15 cellular contexts compared by ENCODE assay signal in the genomic region with DNA sequence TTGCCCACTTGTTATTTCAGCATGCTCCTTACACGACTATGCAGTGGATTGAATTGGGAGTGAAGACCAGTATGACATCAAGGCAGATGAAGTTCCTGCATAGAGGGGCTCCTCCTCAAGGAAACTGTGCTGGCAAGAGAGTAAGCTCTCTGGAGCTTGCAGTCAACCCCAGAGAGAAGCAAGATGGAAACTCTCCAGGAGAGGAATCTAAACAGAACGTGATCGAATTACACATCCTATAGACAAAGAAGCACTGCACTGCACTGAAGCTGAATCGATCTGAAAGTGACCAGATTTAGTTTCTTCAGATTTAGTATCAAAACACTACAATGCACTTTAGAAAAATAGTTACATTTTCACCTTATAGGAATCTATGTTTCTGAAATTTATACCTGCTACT.
DNase-seq lines count a peak whose midpoint lies in the region; ATAC-seq and TF ChIP-seq lines count a peak whose summit lies in the region.
"Had no signal": no experiment of that assay in that cellular context is flagged by ENCODE, and none has a peak within 500 bp of the region (broad histone marks: within the 10 kb centered on the region; RNA-seq: fewer than 3 reads in every experiment).

No MANE protein-coding gene starts in this region.

- H3K9me3 Mint-ChIP-seq in WTC11 (no peaks in the 10 kb centered on the region), neural progenitor cell (no peaks in the 10 kb centered on the region)

- no peaks in the 10 kb centered on the region for H3K27me3 ChIP-seq in neural progenitor cell
- H3K27me3 ChIP-seq in trophoblast cell (ENCODE audit: insufficient read depth, low read length): no peaks in the 10 kb centered on the region
- H3K27me3 ChIP-seq: BLaER1 treated with 17β-estradiol and CSF1 and Interleukin-3, amounts not matched to agents 10 nM and 100 nM had no signal

- no peak overlapping the region for H4K8ac ChIP-seq in trophoblast cell (ENCODE audit: low read depth, low read length)

- CTCF ChIA-PET in WTC11 (lab: Charles Lee): no interaction called here

- no peak overlapping the region for H3K4ac ChIP-seq in trophoblast cell (ENCODE audit: low read depth, low read length)

- no peaks in the 10 kb centered on the region for H3F3A ChIP-seq in neural progenitor cell (ENCODE audit: low read depth)

- H2AK5ac ChIP-seq in trophoblast cell (ENCODE audit: low read length): no peak overlapping the region

- H3K36me3 Mint-ChIP-seq in WTC11 (no peaks in the 10 kb centered on the region), neural progenitor cell (no peaks in the 10 kb centered on the region)
- H3K36me3 Mint-ChIP-seq: CD4-positive, CD25-positive, alpha-beta regulatory T cell had no signal

- no CpG with 5 or more reads among the region's 4 CpGs for WGBS in trophoblast cell (ENCODE audit: extremely low coverage, insufficient coverage, insufficient read length)

- H3K27ac ChIP-seq in neural progenitor cell (no peak overlapping the region), trophoblast cell (ENCODE audit: low read depth, low read length) (no peak overlapping the region)
- H3K27ac ChIP-seq: BLaER1 treated with 17β-estradiol and CSF1 and Interleukin-3, amounts not matched to agents 10 nM and 100 nM; GM23248; HL-60 had no signal

- H3K27ac Mint-ChIP-seq in WTC11 (no peak overlapping the region), neural progenitor cell (peak overlapping the region; percentile 13)
- H3K27ac Mint-ChIP-seq: CD4-positive, CD25-positive, alpha-beta regulatory T cell had no signal

- H3K4me3 ChIP-seq in neural progenitor cell (no peak overlapping the region), trophoblast cell (ENCODE audit: low read depth, low read length) (no peak overlapping the region)
- H3K4me3 ChIP-seq: BLaER1 treated with 17β-estradiol and CSF1 and Interleukin-3, amounts not matched to agents 10 nM and 100 nM; GM12878; GM23248; HAP-1 had no signal

- TF ChIP-seq CTCF in WTC11 (IDR thresholded peaks at IDR 0.05) (no peak), neural progenitor cell (IDR thresholded peaks at IDR 0.05) (no peak)

- no peak overlapping the region for H3K23ac ChIP-seq in trophoblast cell (ENCODE audit: low read length)

- DNase-seq in NCI-H748 (lab: John Stamatoyannopoulos, UW; ENCODE audit: unreplicated experiment): peak; percentile 44
- DNase-seq in NCI-H748 treated with DMSO at 0.1 percent for 48 hours (lab: John Stamatoyannopoulos, UW): no peak
- DNase-seq in WTC11 (ENCODE audit: low spot score): no peak
- DNase-seq in neural progenitor cell (ENCODE audit: low spot score): no peak
- no peak for DNase-seq in trophoblast cell
- DNase-seq in T-helper 1 cell: no peak
- DNase-seq: 8988T; CD4-positive, CD25-positive, alpha-beta regulatory T cell; DMS79; GM23248 had no signal

- H2BK120ac ChIP-seq in trophoblast cell (ENCODE audit: insufficient read depth, low read length, poor library complexity): no peak overlapping the region

- H3K27me3 Mint-ChIP-seq in WTC11 (ENCODE audit: low read depth) (peaks cover 6% of the 10 kb centered on the region), neural progenitor cell (ENCODE audit: insufficient read depth, low read depth) (no peaks in the 10 kb centered on the region)
- H3K27me3 Mint-ChIP-seq: CD4-positive, CD25-positive, alpha-beta regulatory T cell had no signal

- H3K4me3 Mint-ChIP-seq in WTC11: no peak overlapping the region
- H3K4me3 Mint-ChIP-seq in neural progenitor cell: no peak overlapping the region
- H3K4me3 Mint-ChIP-seq: CD4-positive, CD25-positive, alpha-beta regulatory T cell had no signal

- H4K91ac ChIP-seq in trophoblast cell (ENCODE audit: low read depth, low read length): no peak overlapping the region

- no peak overlapping the region for H3K18ac ChIP-seq in trophoblast cell (ENCODE audit: low read length)

- H3K9me3 ChIP-seq in neural progenitor cell (ENCODE audit: low read depth) (no peaks in the 10 kb centered on the region), trophoblast cell (ENCODE audit: insufficient read depth, low read depth, low read length) (no peaks in the 10 kb centered on the region)
- H3K9me3 ChIP-seq: BLaER1 treated with 17β-estradiol and CSF1 and Interleukin-3, amounts not matched to agents 10 nM and 100 nM; HAP-1 had no signal

- peak overlapping the region; percentile 19 for H2AFZ ChIP-seq in neural progenitor cell (replicated peaks)
- no peak overlapping the region for H2AFZ ChIP-seq in trophoblast cell (ENCODE audit: insufficient read depth, low read length, poor library complexity)
- H2AFZ ChIP-seq: GM23248 had no signal

- H2BK12ac ChIP-seq in trophoblast cell (ENCODE audit: low read length): no peak overlapping the region

- no peaks in the 10 kb centered on the region for H3K79me2 ChIP-seq in neural progenitor cell (ENCODE audit: low read depth)
- no peaks in the 10 kb centered on the region for H3K79me2 ChIP-seq in trophoblast cell (ENCODE audit: control insufficient read depth, insufficient read depth, low read length, poor library complexity)

- H4K20me1 ChIP-seq in neural progenitor cell (ENCODE audit: low read depth): no peaks in the 10 kb centered on the region
- H4K20me1 ChIP-seq: BLaER1 treated with 17β-estradiol and CSF1 and Interleukin-3, amounts not matched to agents 10 nM and 100 nM had no signal

- H3K4me1 ChIP-seq in neural progenitor cell (peaks cover 14% of the 10 kb centered on the region), trophoblast cell (ENCODE audit: control insufficient read depth in 1 of 2, insufficient read depth in 2 of 2, low read length in 2 of 2) (no peaks in the 10 kb centered on the region)
- H3K4me1 ChIP-seq: BLaER1 treated with 17β-estradiol and CSF1 and Interleukin-3, amounts not matched to agents 10 nM and 100 nM had no signal

- H3K4me2 ChIP-seq in neural progenitor cell (no peak overlapping the region), trophoblast cell (ENCODE audit: low read length) (no peak overlapping the region)
- H3K4me2 ChIP-seq: BLaER1 treated with 17β-estradiol and CSF1 and Interleukin-3, amounts not matched to agents 10 nM and 100 nM had no signal

- H3K4me1 Mint-ChIP-seq in WTC11: peaks cover 18% of the 10 kb centered on the region
- peaks cover 13% of the 10 kb centered on the region for H3K4me1 Mint-ChIP-seq in neural progenitor cell
- H3K4me1 Mint-ChIP-seq: CD4-positive, CD25-positive, alpha-beta regulatory T cell had no signal

- no peaks in the 10 kb centered on the region for H3K79me1 ChIP-seq in trophoblast cell (ENCODE audit: low read length)

- H4K12ac ChIP-seq in trophoblast cell (ENCODE audit: low read depth, low read length): no peak overlapping the region

- no peak overlapping the region for H2BK5ac ChIP-seq in trophoblast cell (ENCODE audit: low read depth, low read length, poor library complexity)

- no peak overlapping the region for H3K14ac ChIP-seq in trophoblast cell (ENCODE audit: low read length)

- H3K9ac ChIP-seq in neural progenitor cell (no peak overlapping the region), trophoblast cell (ENCODE audit: low read length) (no peak overlapping the region)
- H3K9ac ChIP-seq: BLaER1 treated with 17β-estradiol and CSF1 and Interleukin-3, amounts not matched to agents 10 nM and 100 nM; GM23248 had no signal

- H3K36me3 ChIP-seq in neural progenitor cell (no peaks in the 10 kb centered on the region), trophoblast cell (ENCODE audit: control insufficient read depth in 1 of 2, insufficient read depth in 2 of 2, low read length in 2 of 2) (no peaks in the 10 kb centered on the region)
- H3K36me3 ChIP-seq: BLaER1 treated with 17β-estradiol and CSF1 and Interleukin-3, amounts not matched to agents 10 nM and 100 nM; HAP-1 had no signal

- peak; percentile 62 for ATAC-seq in WTC11
- no peak for ATAC-seq in GM18502 (IDR thresholded peaks at IDR 0.05; ENCODE audit: poor library complexity, unreplicated experiment)
- ATAC-seq: GM12878 had no signal

- POLR2A ChIA-PET in WTC11 (lab: Charles Lee): interaction anchor here (0.6 kb wide), 1 partner anchor 103 kb away, joined by 5 read pairs; no protein-coding TSS in a partner anchor

TF ChIP-seq in WTC11, 78 proteins besides CTCF, POLR2A, EP300 and RAD21:
- TF ChIP-seq ZNF232 (CRISPR knock-in tag; IDR thresholded peaks at IDR 0.05) (no peak), CBFB (CRISPR knock-in tag; IDR thresholded peaks at IDR 0.05; ENCODE audit: low read depth) (no peak), NR2C2 (CRISPR knock-in tag; IDR thresholded peaks at IDR 0.05) (no peak)
- TF ChIP-seq, protein P1, sequence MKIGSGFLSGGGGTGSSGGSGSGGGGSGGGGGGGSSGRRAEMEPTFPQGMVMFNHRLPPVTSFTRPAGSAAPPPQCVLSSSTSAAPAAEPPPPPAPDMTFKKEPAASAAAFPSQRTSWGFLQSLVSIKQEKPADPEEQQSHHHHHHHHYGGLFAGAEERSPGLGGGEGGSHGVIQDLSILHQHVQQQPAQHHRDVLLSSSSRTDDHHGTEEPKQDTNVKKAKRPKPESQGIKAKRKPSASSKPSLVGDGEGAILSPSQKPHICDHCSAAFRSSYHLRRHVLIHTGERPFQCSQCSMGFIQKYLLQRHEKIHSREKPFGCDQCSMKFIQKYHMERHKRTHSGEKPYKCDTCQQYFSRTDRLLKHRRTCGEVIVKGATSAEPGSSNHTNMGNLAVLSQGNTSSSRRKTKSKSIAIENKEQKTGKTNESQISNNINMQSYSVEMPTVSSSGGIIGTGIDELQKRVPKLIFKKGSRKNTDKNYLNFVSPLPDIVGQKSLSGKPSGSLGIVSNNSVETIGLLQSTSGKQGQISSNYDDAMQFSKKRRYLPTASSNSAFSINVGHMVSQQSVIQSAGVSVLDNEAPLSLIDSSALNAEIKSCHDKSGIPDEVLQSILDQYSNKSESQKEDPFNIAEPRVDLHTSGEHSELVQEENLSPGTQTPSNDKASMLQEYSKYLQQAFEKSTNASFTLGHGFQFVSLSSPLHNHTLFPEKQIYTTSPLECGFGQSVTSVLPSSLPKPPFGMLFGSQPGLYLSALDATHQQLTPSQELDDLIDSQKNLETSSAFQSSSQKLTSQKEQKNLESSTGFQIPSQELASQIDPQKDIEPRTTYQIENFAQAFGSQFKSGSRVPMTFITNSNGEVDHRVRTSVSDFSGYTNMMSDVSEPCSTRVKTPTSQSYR (CRISPR knock-in tag; IDR thresholded peaks at IDR 0.05): no peak
- TF ChIP-seq, protein P2, sequence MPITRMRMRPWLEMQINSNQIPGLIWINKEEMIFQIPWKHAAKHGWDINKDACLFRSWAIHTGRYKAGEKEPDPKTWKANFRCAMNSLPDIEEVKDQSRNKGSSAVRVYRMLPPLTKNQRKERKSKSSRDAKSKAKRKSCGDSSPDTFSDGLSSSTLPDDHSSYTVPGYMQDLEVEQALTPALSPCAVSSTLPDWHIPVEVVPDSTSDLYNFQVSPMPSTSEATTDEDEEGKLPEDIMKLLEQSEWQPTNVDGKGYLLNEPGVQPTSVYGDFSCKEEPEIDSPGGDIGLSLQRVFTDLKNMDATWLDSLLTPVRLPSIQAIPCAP (CRISPR knock-in tag; IDR thresholded peaks at IDR 0.05): no peak
